Comparison of ENCODE assay signal across 13 cellular contexts in genomic region chr12:95624544-95624943, GRCh38.
DNase-seq lines count a peak whose midpoint lies in the region; ATAC-seq and TF ChIP-seq lines count a peak whose summit lies in the region.
"Had no signal": no experiment of that assay in that cellular context is flagged by ENCODE, and none has a peak within 500 bp of the region (broad histone marks: within the 10 kb centered on the region; RNA-seq: fewer than 3 reads in every experiment).

No MANE protein-coding gene starts in this region.

- no peak overlapping the region for H2AFZ ChIP-seq in neural progenitor cell (replicated peaks)

- H3K9me3 Mint-ChIP-seq in neural progenitor cell = no peaks in the 10 kb centered on the region
- H3K9me3 Mint-ChIP-seq: central memory CD8-positive, alpha-beta T cell; stimulated activated naive CD8-positive, alpha-beta T cell treated with anti-CD3 and anti-CD28 coated beads, Interleukin-15, amount 100 ng/mL, for 72 hours had no signal

- WGBS in heart left ventricle, 4 donors = 44 to 59% (median 48%) methylated on average over 7 of the region's 7 CpGs

- peak; percentile 67 for DNase-seq in Daoy (ENCODE audit: low read depth)
- peak; percentile 92 for DNase-seq in astrocyte of the cerebellum (ENCODE audit: low read depth)
- no peak for DNase-seq in heart left ventricle
- peak; percentile 37 for DNase-seq in neural progenitor cell (ENCODE audit: low spot score)
- DNase-seq in iPS-NIHi7 (ENCODE audit: extremely low spot score) = no peak
- no peak for DNase-seq in stimulated activated CD4-positive, alpha-beta T cell treated with anti-CD3 and anti-CD28 coated beads, Interleukin-12 subunit alpha, Interleukin-12 subunit beta, amount 100 ng/mL, for 4 hours
- DNase-seq in amniotic stem cell (lab: John Stamatoyannopoulos, UW) = no peak
- DNase-seq: activated CD4-positive, alpha-beta T cell treated with anti-CD3 and anti-CD28 coated beads for 4 hours; foreskin melanocyte; posterior cingulate gyrus; stimulated activated naive CD8-positive, alpha-beta T cell treated with anti-CD3 and anti-CD28 coated beads, Interleukin-15, amount 100 ng/mL, for 72 hours had no signal

- H3K9me3 ChIP-seq in heart left ventricle (no peaks in the 10 kb centered on the region), neural progenitor cell (ENCODE audit: low read depth) (no peaks in the 10 kb centered on the region)

- TF ChIP-seq CTCF in astrocyte of the cerebellum (IDR thresholded peaks at IDR 0.05; ENCODE audit: low read depth, low read length, missing control alignments) (no peak), heart left ventricle (IDR thresholded peaks at IDR 0.05) (no peak), neural progenitor cell (IDR thresholded peaks at IDR 0.05) (no peak)

- no peaks in the 10 kb centered on the region for H4K20me1 ChIP-seq in neural progenitor cell (ENCODE audit: low read depth)

- intact Hi-C loops in heart left ventricle (cut with DNase I) = loop anchor here in 7 of 10 donors (5.0 to 10.0 kb wide), 4 partner anchors 110 to 188 kb away; partner anchors contain the start of gene NTN4 (in 3 of the 7)

- peaks cover 35% of the 10 kb centered on the region for H3K4me1 Mint-ChIP-seq in neural progenitor cell
- H3K4me1 Mint-ChIP-seq: central memory CD8-positive, alpha-beta T cell; stimulated activated naive CD8-positive, alpha-beta T cell treated with anti-CD3 and anti-CD28 coated beads, Interleukin-15, amount 100 ng/mL, for 72 hours had no signal

- peak overlapping the region in 11 of 12 donors; percentile 48 to 73 (median 68) for H3K27ac ChIP-seq in heart left ventricle
- peak overlapping the region; percentile 23 for H3K27ac ChIP-seq in neural progenitor cell

- peaks cover 17% of the 10 kb centered on the region for H3F3A ChIP-seq in neural progenitor cell (ENCODE audit: low read depth)

- H3K27me3 ChIP-seq in heart left ventricle = no peaks in the 10 kb centered on the region
- H3K27me3 ChIP-seq in neural progenitor cell = no peaks in the 10 kb centered on the region

- no peak for TF ChIP-seq POLR2A in heart left ventricle (IDR thresholded peaks at IDR 0.05)

- ATAC-seq in heart left ventricle = peak in 3 of 4 donors; percentile 63 to 87 (median 86)
- ATAC-seq in GM18498 (IDR thresholded peaks at IDR 0.05; ENCODE audit: unreplicated experiment) = no peak
- ATAC-seq: stimulated activated naive CD8-positive, alpha-beta T cell treated with anti-CD3 and anti-CD28 coated beads, Interleukin-15, amount 100 ng/mL, for 72 hours had no signal

- H3K4me2 ChIP-seq in neural progenitor cell = peak overlapping the region; percentile 23

- no peak overlapping the region for H3K4me3 Mint-ChIP-seq in neural progenitor cell
- H3K4me3 Mint-ChIP-seq: central memory CD8-positive, alpha-beta T cell; stimulated activated naive CD8-positive, alpha-beta T cell treated with anti-CD3 and anti-CD28 coated beads, Interleukin-15, amount 100 ng/mL, for 72 hours had no signal

- no peaks in the 10 kb centered on the region for H3K79me2 ChIP-seq in neural progenitor cell (ENCODE audit: low read depth)

- H3K27ac Mint-ChIP-seq in neural progenitor cell = peak overlapping the region; percentile 79
- H3K27ac Mint-ChIP-seq: stimulated activated naive CD8-positive, alpha-beta T cell treated with anti-CD3 and anti-CD28 coated beads, Interleukin-15, amount 100 ng/mL, for 72 hours had no signal

- no peak overlapping the region for H3K4me3 ChIP-seq in astrocyte of the cerebellum (ENCODE audit: low read depth, low read length)
- no peak overlapping the region for H3K4me3 ChIP-seq in heart left ventricle
- no peak overlapping the region for H3K4me3 ChIP-seq in neural progenitor cell

- no peaks in the 10 kb centered on the region for H3K36me3 Mint-ChIP-seq in neural progenitor cell

- H3K36me3 ChIP-seq in heart left ventricle (no peaks in the 10 kb centered on the region), neural progenitor cell (no peaks in the 10 kb centered on the region)

- H3K27me3 Mint-ChIP-seq in neural progenitor cell (ENCODE audit: insufficient read depth, low read depth) = peaks cover 2% of the 10 kb centered on the region
- H3K27me3 Mint-ChIP-seq: central memory CD8-positive, alpha-beta T cell; stimulated activated naive CD8-positive, alpha-beta T cell treated with anti-CD3 and anti-CD28 coated beads, Interleukin-15, amount 100 ng/mL, for 72 hours had no signal

- H3K9ac ChIP-seq in neural progenitor cell = no peak overlapping the region

- H3K4me1 ChIP-seq in heart left ventricle (peaks cover 4 to 34% (median 20%) of the 10 kb centered on the region in 12 donors), neural progenitor cell (peaks cover 30% of the 10 kb centered on the region)

- in situ Hi-C loops in astrocyte of the cerebellum (cut with HindIII; ENCODE audit: low sequenced_read_pairs) = loop anchor here (25.0 kb wide), 1 partner anchor 888 kb away; no protein-coding TSS in a partner anchor

Comparison
In these comparisons a context has a peak if more than half of its experiments do, and no peak if none do; other contexts are left out.
1. DNase-seq: peak in Daoy (single experiment), astrocyte of the cerebellum (single experiment) and neural progenitor cell (single experiment); none in heart left ventricle (0 of 5), iPS-NIHi7 (single experiment), stimulated activated CD4-positive, alpha-beta T cell treated with anti-CD3 and anti-CD28 coated beads, Interleukin-12 subunit alpha, Interleukin-12 subunit beta, amount 100 ng/mL, for 4 hours (single experiment) and amniotic stem cell (single experiment).